In the genomic region with DNA sequence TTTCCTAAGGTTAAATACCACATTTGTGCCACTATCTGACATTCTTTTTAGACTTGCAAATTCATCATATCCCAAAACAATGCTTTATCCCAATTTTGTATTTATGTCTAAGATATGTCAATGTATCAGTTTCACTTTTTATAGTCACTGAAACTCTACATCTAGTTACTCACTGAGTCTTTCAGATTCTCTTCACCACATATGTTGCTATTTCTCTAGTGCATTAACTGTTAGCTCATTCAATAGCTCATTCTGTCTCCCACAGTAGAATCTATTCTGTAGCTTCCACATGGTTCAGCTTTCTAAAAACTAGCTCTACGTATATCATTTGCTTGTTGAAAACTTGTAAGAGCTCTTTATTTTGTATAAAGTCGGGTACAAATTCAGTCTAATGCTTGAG, we compare ENCODE assay signal across 15 cellular contexts.
DNase-seq lines count a peak whose midpoint lies in the region; ATAC-seq and TF ChIP-seq lines count a peak whose summit lies in the region.
"Had no signal": no experiment of that assay in that cellular context is flagged by ENCODE, and none has a peak within 500 bp of the region (broad histone marks: within the 10 kb centered on the region; RNA-seq: fewer than 3 reads in every experiment).

No MANE protein-coding gene starts in this region.

- intact Hi-C loops in spleen (cut with DNase I; ENCODE audit: low total_unique reads) = no loop called here

- H3K79me2 ChIP-seq in MM.1S (ENCODE audit: low read length) = no peaks in the 10 kb centered on the region

- no peak for TF ChIP-seq POLR2A in spleen (IDR thresholded peaks at IDR 0.05)

- WGBS in spleen, 5 donors = 63 to 78% (median 72%) methylated on average over 2 of the region's 2 CpGs

- H3K27ac ChIP-seq in MM.1S (ENCODE audit: low read length) = no peak overlapping the region
- no peak overlapping the region for H3K27ac ChIP-seq in spleen
- H3K27ac ChIP-seq: BLaER1 treated with 17β-estradiol and CSF1 and Interleukin-3, amounts not matched to agents 10 nM and 100 nM; GM23248 had no signal

- no peak overlapping the region for H3K9ac ChIP-seq in MM.1S (ENCODE audit: low read length)
- H3K9ac ChIP-seq: BLaER1 treated with 17β-estradiol and CSF1 and Interleukin-3, amounts not matched to agents 10 nM and 100 nM; GM23248 had no signal

- no peaks in the 10 kb centered on the region for H3K36me3 ChIP-seq in MM.1S (replicated peaks; ENCODE audit: insufficient read depth, low read length)
- H3K36me3 ChIP-seq in spleen = no peaks in the 10 kb centered on the region
- H3K36me3 ChIP-seq: BLaER1 treated with 17β-estradiol and CSF1 and Interleukin-3, amounts not matched to agents 10 nM and 100 nM had no signal

- H4K20me1 ChIP-seq in MM.1S (ENCODE audit: insufficient read depth, low read length) = no peaks in the 10 kb centered on the region
- H4K20me1 ChIP-seq: BLaER1 treated with 17β-estradiol and CSF1 and Interleukin-3, amounts not matched to agents 10 nM and 100 nM had no signal

- H3K9me2 ChIP-seq in MM.1S (replicated peaks; ENCODE audit: insufficient read depth, low read length) = no peaks in the 10 kb centered on the region

- DNase-seq in MM.1S = peak; percentile 19
- no peak for DNase-seq in spleen
- DNase-seq in activated CD4-positive, alpha-beta T cell treated with anti-CD3 and anti-CD28 coated beads for 4 hours = no peak
- DNase-seq: ACHN; CD4-positive, CD25-positive, alpha-beta regulatory T cell; DMS53; GF-D8; GM23248; Kasumi-1 had no signal

- H3K4me3 ChIP-seq in MM.1S (ENCODE audit: low read length) = no peak overlapping the region
- no peak overlapping the region for H3K4me3 ChIP-seq in spleen
- H3K4me3 ChIP-seq: BLaER1 treated with 17β-estradiol and CSF1 and Interleukin-3, amounts not matched to agents 10 nM and 100 nM; GM23248 had no signal

- peak; percentile 45 for ATAC-seq in GM18870 (IDR thresholded peaks at IDR 0.05; ENCODE audit: unreplicated experiment)
- peak; percentile 49 for ATAC-seq in HG03025 (IDR thresholded peaks at IDR 0.05; ENCODE audit: low FRiP score, unreplicated experiment)
- no peak for ATAC-seq in GM18519 (IDR thresholded peaks at IDR 0.05; ENCODE audit: low FRiP score, unreplicated experiment)
- ATAC-seq in HG03460 (IDR thresholded peaks at IDR 0.05; ENCODE audit: unreplicated experiment) = no peak
- ATAC-seq: HCT116 had no signal

- H3K27me3 ChIP-seq in MM.1S (replicated peaks; ENCODE audit: insufficient read depth, low read length) (no peaks in the 10 kb centered on the region), spleen (replicated peaks in 1 of 7) (no peaks in the 10 kb centered on the region)
- H3K27me3 ChIP-seq: BLaER1 treated with 17β-estradiol and CSF1 and Interleukin-3, amounts not matched to agents 10 nM and 100 nM had no signal

- H3K9me3 ChIP-seq in MM.1S (replicated peaks; ENCODE audit: insufficient read depth, low read length) = no peaks in the 10 kb centered on the region
- peaks cover 0 to 13% (median 0%) of the 10 kb centered on the region in 8 donors for H3K9me3 ChIP-seq in spleen
- H3K9me3 ChIP-seq: BLaER1 treated with 17β-estradiol and CSF1 and Interleukin-3, amounts not matched to agents 10 nM and 100 nM had no signal

- no peak overlapping the region for H3K4me2 ChIP-seq in MM.1S (ENCODE audit: low read depth, low read length)
- H3K4me2 ChIP-seq: BLaER1 treated with 17β-estradiol and CSF1 and Interleukin-3, amounts not matched to agents 10 nM and 100 nM had no signal

- H3F3A ChIP-seq in MM.1S (ENCODE audit: insufficient read depth, low read length) = 0 out of 2 replicates have a peak, but pooled peaks cover 4% of the 10 kb centered on the region

- TF ChIP-seq CTCF in MM.1S (IDR thresholded peaks at IDR 0.05; ENCODE audit: low read length) (no peak), spleen (IDR thresholded peaks at IDR 0.05 in 8 of 11, conservative IDR thresholded peaks at IDR 0.05 in 3 of 11) (no peak)

- H3K4me1 ChIP-seq in MM.1S (ENCODE audit: low read length) = 0 out of 2 replicates have a peak, but pooled peaks cover 4% of the 10 kb centered on the region
- no peaks in the 10 kb centered on the region for H3K4me1 ChIP-seq in spleen
- H3K4me1 ChIP-seq: BLaER1 treated with 17β-estradiol and CSF1 and Interleukin-3, amounts not matched to agents 10 nM and 100 nM had no signal

- no peak overlapping the region for H2AFZ ChIP-seq in MM.1S (ENCODE audit: low read length)
- H2AFZ ChIP-seq: GM23248 had no signal

Comparison
In these comparisons a context has a peak if more than half of its experiments do, and no peak if none do; other contexts are left out.
1. ATAC-seq: peak in GM18870 (single experiment) and HG03025 (single experiment); none in GM18519 (single experiment) and HG03460 (single experiment).